36 cellular contexts compared by ENCODE assay signal in genomic region chr3:22189616-22190015, GRCh38.
"Had no signal": no experiment of that assay in that cellular context is flagged by ENCODE, and none has a peak within 500 bp of the region (broad histone marks: within the 10 kb centered on the region; RNA-seq: fewer than 3 reads in every experiment).

No MANE protein-coding gene starts in this region.

- H3K9ac ChIP-seq: KMS-11 had no signal

- DNase-seq: Karpas-422, Kasumi-1, MG63, MM.1S, MV-4-11, NCI-H1048, NCI-H1092, NCI-H1092 treated with DMSO at 0.1 percent for 48 hours, NCI-H1105, NCI-H1105 treated with DMSO at 0.1 percent for 48 hours, NCI-H1417, NCI-H1417 treated with DMSO at 0.1 percent for 48 hours, NCI-H1436, NCI-H1436 treated with DMSO at 0.1 percent for 48 hours, NCI-H146, NCI-H1694, NCI-H1694 treated with DMSO at 0.1 percent for 48 hours, NCI-H187, NCI-H187 treated with DMSO at 0.1 percent for 48 hours, NCI-H1930, NCI-H2029, NCI-H2029 treated with DMSO at 0.1 percent for 48 hours, NCI-H2081, NCI-H2081 treated with DMSO at 0.1 percent for 48 hours, NCI-H2107, NCI-H2171, NCI-H2171 treated with DMSO at 0.1 percent for 48 hours, NCI-H2227 treated with DMSO at 0.1 percent for 48 hours, NCI-H226, NCI-H345, NCI-H446, NCI-H446 treated with DMSO at 0.1 percent for 48 hours, NCI-H510A, NCI-H510A treated with DMSO at 0.1 percent for 48 hours, NCI-H524 had no signal

- H3K36me3 ChIP-seq: MG63 had no signal

- H3K4me2 ChIP-seq: KMS-11 had no signal

- H3K27me3 ChIP-seq: MG63 had no signal

- H3K9me3 ChIP-seq: MG63 had no signal

- H3K27ac ChIP-seq: KMS-11 had no signal

- H3K4me3 ChIP-seq: MG63 had no signal
